17 cellular contexts compared by ENCODE assay signal in genomic region chr2:195356026-195356425, GRCh38.
DNase-seq lines count a peak whose midpoint lies in the region; ATAC-seq and TF ChIP-seq lines count a peak whose summit lies in the region.
"Had no signal": no experiment of that assay in that cellular context is flagged by ENCODE, and none has a peak within 500 bp of the region (broad histone marks: within the 10 kb centered on the region; RNA-seq: fewer than 3 reads in every experiment).

No MANE protein-coding gene starts in this region.

- H3K27ac ChIP-seq in hepatocyte, result peak overlapping the region; percentile 28
- H3K27ac ChIP-seq: A549; BLaER1 treated with 17β-estradiol and CSF1 and Interleukin-3, amounts not matched to agents 10 nM and 100 nM had no signal

- peak; percentile 53 for DNase-seq in choroid plexus epithelial cell (ENCODE audit: low read depth)
- DNase-seq in hepatocyte (ENCODE audit: low spot score), result no peak
- no peak for DNase-seq in activated naive CD4-positive, alpha-beta T cell treated with Interleukin-2 at 50 U/mL for 16 hours
- DNase-seq in ACHN, result no peak
- DNase-seq: Calu3; CD8-positive, alpha-beta T cell; DMS79 treated with DMSO at 0.1 percent for 48 hours; EL; HCEC 1CT; KBM-7 had no signal

- in situ Hi-C loops in ACHN (cut with HindIII; ENCODE audit: low pct_ligation_motif_present, low pct_unique_long_range_greater_than_20kb, low sequenced_read_pairs), result no loop called here

- TF ChIP-seq CTCF in Loucy (conservative IDR thresholded peaks at IDR 0.05; ENCODE audit: low read length), result no peak
- TF ChIP-seq CTCF in choroid plexus epithelial cell (conservative IDR thresholded peaks at IDR 0.05; ENCODE audit: low read depth, low read length), result no peak
- no peak for TF ChIP-seq CTCF in hepatocyte (IDR thresholded peaks at IDR 0.05; ENCODE audit: poor library complexity)

- H4K20me1 ChIP-seq in Loucy (ENCODE audit: insufficient read depth, low read length, poor library complexity, severe bottlenecking) (no peaks in the 10 kb centered on the region), hepatocyte (ENCODE audit: insufficient read depth, poor library complexity, severe bottlenecking) (no peaks in the 10 kb centered on the region)
- H4K20me1 ChIP-seq: BLaER1 treated with 17β-estradiol and CSF1 and Interleukin-3, amounts not matched to agents 10 nM and 100 nM had no signal

- H3K4me2 ChIP-seq in Loucy (ENCODE audit: low read depth, low read length, poor library complexity, severe bottlenecking) (no peak overlapping the region), hepatocyte (no peak overlapping the region)
- H3K4me2 ChIP-seq: A549; BLaER1 treated with 17β-estradiol and CSF1 and Interleukin-3, amounts not matched to agents 10 nM and 100 nM; GM23338 had no signal

- 0 out of 2 replicates have a peak overlapping the region, but pooled peaks have one; percentile 17 for H2AFZ ChIP-seq in Loucy (ENCODE audit: low read length)
- H2AFZ ChIP-seq in hepatocyte, result no peak overlapping the region
- H2AFZ ChIP-seq: GM23338 had no signal

- H3K4me3 ChIP-seq in Loucy (ENCODE audit: low read length, poor library complexity, severe bottlenecking) (no peak overlapping the region), choroid plexus epithelial cell (ENCODE audit: low read depth, low read length) (no peak overlapping the region), hepatocyte (no peak overlapping the region)
- H3K4me3 ChIP-seq: A549; BLaER1 treated with 17β-estradiol and CSF1 and Interleukin-3, amounts not matched to agents 10 nM and 100 nM; GM12878; GM23338 had no signal

- no peaks in the 10 kb centered on the region for H3K36me3 ChIP-seq in Loucy (ENCODE audit: insufficient read depth, low read length)
- H3K36me3 ChIP-seq in hepatocyte (replicated peaks; ENCODE audit: insufficient read depth, low read depth), result no peaks in the 10 kb centered on the region
- H3K36me3 ChIP-seq: BLaER1 treated with 17β-estradiol and CSF1 and Interleukin-3, amounts not matched to agents 10 nM and 100 nM had no signal

- H3K9me2 ChIP-seq in Loucy (replicated peaks; ENCODE audit: low read depth, low read length) (no peaks in the 10 kb centered on the region), hepatocyte (replicated peaks; ENCODE audit: insufficient read depth) (no peaks in the 10 kb centered on the region)

- H3K79me2 ChIP-seq in Loucy (ENCODE audit: insufficient read depth, low read length), result no peaks in the 10 kb centered on the region
- no peaks in the 10 kb centered on the region for H3K79me2 ChIP-seq in hepatocyte

- H3K27me3 ChIP-seq in Loucy (ENCODE audit: insufficient read depth, low read length, poor library complexity, severe bottlenecking) (no peaks in the 10 kb centered on the region), hepatocyte (no peaks in the 10 kb centered on the region)
- H3K27me3 ChIP-seq: BLaER1 treated with 17β-estradiol and CSF1 and Interleukin-3, amounts not matched to agents 10 nM and 100 nM had no signal

- 47% methylated on average over 1 of the region's 1 CpG for WGBS in hepatocyte (ENCODE audit: low lambda C conversion rate, missing lambda C conversion rate)

- no peaks in the 10 kb centered on the region for H3F3A ChIP-seq in Loucy (ENCODE audit: low read depth)

- no peak for ATAC-seq in HG02852 (IDR thresholded peaks at IDR 0.05; ENCODE audit: unreplicated experiment)
- no peak for ATAC-seq in GM18858 (IDR thresholded peaks at IDR 0.05; ENCODE audit: unreplicated experiment)
- ATAC-seq: A549; CD8-positive, alpha-beta T cell; GM12878; GM23338 had no signal

- H3K4me1 ChIP-seq in Loucy (ENCODE audit: insufficient read depth, low read length, poor library complexity, severe bottlenecking) (peaks cover 8% of the 10 kb centered on the region), hepatocyte (ENCODE audit: insufficient read depth) (no peaks in the 10 kb centered on the region)
- H3K4me1 ChIP-seq: BLaER1 treated with 17β-estradiol and CSF1 and Interleukin-3, amounts not matched to agents 10 nM and 100 nM had no signal

- H3K9ac ChIP-seq in Loucy (ENCODE audit: low read depth, low read length, poor library complexity, severe bottlenecking), result no peak overlapping the region
- H3K9ac ChIP-seq: BLaER1 treated with 17β-estradiol and CSF1 and Interleukin-3, amounts not matched to agents 10 nM and 100 nM had no signal

- H3K9me3 ChIP-seq in Loucy (ENCODE audit: insufficient read depth, low read depth, low read length) (no peaks in the 10 kb centered on the region), hepatocyte (ENCODE audit: low read depth) (no peaks in the 10 kb centered on the region)
- H3K9me3 ChIP-seq: A549; BLaER1 treated with 17β-estradiol and CSF1 and Interleukin-3, amounts not matched to agents 10 nM and 100 nM had no signal
